Comparison of ENCODE assay signal across 1 cellular context in genomic region chr6:143675327-143675900, GRCh38.
TF ChIP-seq lines count a peak whose summit lies in the region.

No MANE protein-coding gene starts in this region.

TF ChIP-seq in HepG2, 621 proteins besides CTCF, POLR2A, EP300 and RAD21 (continued from another document):
- TF ChIP-seq ZNF329 (CRISPR knock-in tag; IDR thresholded peaks at IDR 0.05; ENCODE audit: low read depth), result no peak
- TF ChIP-seq, protein P1, sequence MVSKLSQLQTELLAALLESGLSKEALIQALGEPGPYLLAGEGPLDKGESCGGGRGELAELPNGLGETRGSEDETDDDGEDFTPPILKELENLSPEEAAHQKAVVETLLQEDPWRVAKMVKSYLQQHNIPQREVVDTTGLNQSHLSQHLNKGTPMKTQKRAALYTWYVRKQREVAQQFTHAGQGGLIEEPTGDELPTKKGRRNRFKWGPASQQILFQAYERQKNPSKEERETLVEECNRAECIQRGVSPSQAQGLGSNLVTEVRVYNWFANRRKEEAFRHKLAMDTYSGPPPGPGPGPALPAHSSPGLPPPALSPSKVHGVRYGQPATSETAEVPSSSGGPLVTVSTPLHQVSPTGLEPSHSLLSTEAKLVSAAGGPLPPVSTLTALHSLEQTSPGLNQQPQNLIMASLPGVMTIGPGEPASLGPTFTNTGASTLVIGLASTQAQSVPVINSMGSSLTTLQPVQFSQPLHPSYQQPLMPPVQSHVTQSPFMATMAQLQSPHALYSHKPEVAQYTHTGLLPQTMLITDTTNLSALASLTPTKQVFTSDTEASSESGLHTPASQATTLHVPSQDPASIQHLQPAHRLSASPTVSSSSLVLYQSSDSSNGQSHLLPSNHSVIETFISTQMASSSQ (IDR thresholded peaks at IDR 0.05; ENCODE audit: low read depth), result peak; percentile 43
- TF ChIP-seq, protein P1 (CRISPR knock-in tag; IDR thresholded peaks at IDR 0.05; ENCODE audit: borderline replicate concordance), result no peak
- TF ChIP-seq ZNF549 (CRISPR knock-in tag; IDR thresholded peaks at IDR 0.05), result no peak
- TF ChIP-seq TGIF2 (CRISPR knock-in tag; IDR thresholded peaks at IDR 0.05), result no peak
- no peak for TF ChIP-seq ATF2 (CRISPR knock-in tag; IDR thresholded peaks at IDR 0.05)
TF ChIP-seq in HepG2: peak in this region for 5.
